In the genomic region with DNA sequence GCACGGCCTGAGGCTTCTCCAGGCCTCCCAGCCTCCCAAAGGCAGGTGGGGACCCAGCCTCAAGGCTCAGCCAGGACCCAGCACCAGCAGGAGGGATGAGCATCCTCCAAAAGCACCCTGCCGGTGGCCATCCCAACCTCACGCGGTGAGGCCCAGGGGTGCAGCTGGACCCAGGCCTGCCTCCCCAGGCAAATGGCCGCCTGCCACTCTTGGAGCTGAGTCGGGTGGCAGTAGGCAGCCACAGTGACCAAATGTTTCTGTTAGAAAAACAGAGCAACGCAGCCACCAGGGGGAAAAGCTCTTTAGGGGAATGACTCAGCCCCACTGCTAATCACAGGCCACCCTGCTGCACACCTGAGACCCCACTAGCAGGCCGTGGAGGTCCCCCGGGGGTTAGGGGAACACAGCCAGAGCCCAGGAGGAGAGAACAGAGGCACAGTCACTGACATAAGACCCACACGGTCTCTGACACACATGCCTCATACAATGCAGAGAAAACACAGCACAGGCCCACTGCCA, we compare ENCODE assay signal across 1 cellular context.
TF ChIP-seq lines count a peak whose summit lies in the region.

No MANE protein-coding gene starts in this region.

TF ChIP-seq in HepG2, 621 proteins besides CTCF, POLR2A, EP300 and RAD21 (continued from another document):
- TF ChIP-seq, protein P1, sequence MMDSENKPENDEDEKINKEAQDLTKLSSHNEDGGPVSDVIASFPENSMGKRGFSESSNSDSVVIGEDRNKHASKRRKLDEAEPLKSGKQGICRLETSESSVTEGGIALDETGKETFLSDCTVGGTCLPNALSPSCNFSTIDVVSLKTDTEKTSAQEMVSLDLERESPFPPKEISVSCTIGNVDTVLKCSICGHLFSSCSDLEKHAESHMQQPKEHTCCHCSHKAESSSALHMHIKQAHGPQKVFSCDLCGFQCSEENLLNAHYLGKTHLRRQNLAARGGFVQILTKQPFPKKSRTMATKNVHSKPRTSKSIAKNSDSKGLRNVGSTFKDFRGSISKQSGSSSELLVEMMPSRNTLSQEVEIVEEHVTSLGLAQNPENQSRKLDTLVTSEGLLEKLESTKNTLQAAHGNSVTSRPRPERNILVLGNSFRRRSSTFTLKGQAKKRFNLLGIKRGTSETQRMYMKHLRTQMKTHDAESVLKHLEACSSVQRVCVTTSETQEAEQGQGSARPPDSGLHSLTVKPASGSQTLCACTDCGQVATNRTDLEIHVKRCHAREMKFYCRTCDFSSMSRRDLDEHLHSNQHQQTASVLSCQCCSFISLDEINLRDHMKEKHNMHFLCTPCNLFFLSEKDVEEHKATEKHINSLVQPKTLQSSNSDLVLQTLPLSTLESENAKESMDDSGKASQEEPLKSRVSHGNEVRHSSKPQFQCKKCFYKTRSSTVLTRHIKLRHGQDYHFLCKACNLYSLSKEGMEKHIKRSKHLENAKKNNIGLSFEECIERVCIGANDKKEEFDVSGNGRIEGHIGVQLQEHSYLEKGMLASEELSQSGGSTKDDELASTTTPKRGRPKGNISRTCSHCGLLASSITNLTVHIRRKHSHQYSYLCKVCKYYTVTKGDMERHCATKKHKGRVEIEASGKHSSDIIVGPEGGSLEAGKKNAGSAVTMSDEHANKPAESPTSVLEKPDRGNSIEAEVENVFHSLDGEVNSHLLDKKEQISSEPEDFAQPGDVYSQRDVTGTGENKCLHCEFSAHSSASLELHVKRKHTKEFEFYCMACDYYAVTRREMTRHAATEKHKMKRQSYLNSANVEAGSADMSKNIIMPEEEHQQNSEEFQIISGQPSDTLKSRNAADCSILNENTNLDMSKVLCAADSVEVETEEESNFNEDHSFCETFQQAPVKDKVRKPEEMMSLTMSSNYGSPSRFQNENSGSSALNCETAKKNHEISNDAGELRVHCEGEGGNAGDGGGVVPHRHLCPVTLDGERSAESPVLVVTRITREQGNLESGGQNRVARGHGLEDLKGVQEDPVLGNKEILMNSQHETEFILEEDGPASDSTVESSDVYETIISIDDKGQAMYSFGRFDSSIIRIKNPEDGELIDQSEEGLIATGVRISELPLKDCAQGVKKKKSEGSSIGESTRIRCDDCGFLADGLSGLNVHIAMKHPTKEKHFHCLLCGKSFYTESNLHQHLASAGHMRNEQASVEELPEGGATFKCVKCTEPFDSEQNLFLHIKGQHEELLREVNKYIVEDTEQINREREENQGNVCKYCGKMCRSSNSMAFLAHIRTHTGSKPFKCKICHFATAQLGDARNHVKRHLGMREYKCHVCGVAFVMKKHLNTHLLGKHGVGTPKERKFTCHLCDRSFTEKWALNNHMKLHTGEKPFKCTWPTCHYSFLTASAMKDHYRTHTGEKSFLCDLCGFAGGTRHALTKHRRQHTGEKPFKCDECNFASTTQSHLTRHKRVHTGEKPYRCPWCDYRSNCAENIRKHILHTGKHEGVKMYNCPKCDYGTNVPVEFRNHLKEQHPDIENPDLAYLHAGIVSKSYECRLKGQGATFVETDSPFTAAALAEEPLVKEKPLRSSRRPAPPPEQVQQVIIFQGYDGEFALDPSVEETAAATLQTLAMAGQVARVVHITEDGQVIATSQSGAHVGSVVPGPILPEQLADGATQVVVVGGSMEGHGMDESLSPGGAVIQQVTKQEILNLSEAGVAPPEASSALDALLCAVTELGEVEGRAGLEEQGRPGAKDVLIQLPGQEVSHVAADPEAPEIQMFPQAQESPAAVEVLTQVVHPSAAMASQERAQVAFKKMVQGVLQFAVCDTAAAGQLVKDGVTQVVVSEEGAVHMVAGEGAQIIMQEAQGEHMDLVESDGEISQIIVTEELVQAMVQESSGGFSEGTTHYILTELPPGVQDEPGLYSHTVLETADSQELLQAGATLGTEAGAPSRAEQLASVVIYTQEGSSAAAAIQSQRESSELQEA (CRISPR knock-in tag; IDR thresholded peaks at IDR 0.05; ENCODE audit: not compliant biosample characterization): no peak
- TF ChIP-seq ADNP (CRISPR knock-in tag; IDR thresholded peaks at IDR 0.05) (no peak), SP1 (IDR thresholded peaks at IDR 0.05) (no peak), SP1 (CRISPR knock-in tag; IDR thresholded peaks at IDR 0.05) (no peak), THAP9 (CRISPR knock-in tag; IDR thresholded peaks at IDR 0.05; ENCODE audit: borderline replicate concordance) (peak; percentile 69), ZNF10 (CRISPR knock-in tag; IDR thresholded peaks at IDR 0.05; ENCODE audit: borderline replicate concordance, low read depth) (no peak), ZNF567 (CRISPR knock-in tag; IDR thresholded peaks at IDR 0.05; ENCODE audit: borderline replicate concordance) (no peak), ZNF776 (CRISPR knock-in tag; IDR thresholded peaks at IDR 0.05) (0 out of 2 replicates have a peak, but pooled peaks have one; percentile 33), ZNF460 (CRISPR knock-in tag; IDR thresholded peaks at IDR 0.05; ENCODE audit: borderline replicate concordance) (no peak), ZBTB38 (CRISPR knock-in tag; IDR thresholded peaks at IDR 0.05) (peak; percentile 85; the same call in 1 of the 2 replicates)
- TF ChIP-seq, protein P2, sequence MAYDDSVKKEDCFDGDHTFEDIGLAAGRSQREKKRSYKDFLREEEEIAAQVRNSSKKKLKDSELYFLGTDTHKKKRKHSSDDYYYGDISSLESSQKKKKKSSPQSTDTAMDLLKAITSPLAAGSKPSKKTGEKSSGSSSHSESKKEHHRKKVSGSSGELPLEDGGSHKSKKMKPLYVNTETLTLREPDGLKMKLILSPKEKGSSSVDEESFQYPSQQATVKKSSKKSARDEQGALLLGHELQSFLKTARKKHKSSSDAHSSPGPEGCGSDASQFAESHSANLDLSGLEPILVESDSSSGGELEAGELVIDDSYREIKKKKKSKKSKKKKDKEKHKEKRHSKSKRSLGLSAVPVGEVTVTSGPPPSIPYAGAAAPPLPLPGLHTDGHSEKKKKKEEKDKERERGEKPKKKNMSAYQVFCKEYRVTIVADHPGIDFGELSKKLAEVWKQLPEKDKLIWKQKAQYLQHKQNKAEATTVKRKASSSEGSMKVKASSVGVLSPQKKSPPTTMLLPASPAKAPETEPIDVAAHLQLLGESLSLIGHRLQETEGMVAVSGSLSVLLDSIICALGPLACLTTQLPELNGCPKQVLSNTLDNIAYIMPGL (CRISPR knock-in tag; IDR thresholded peaks at IDR 0.05; ENCODE audit: borderline replicate concordance in 1 of 2, low read depth in 1 of 2): no peak
TF ChIP-seq in HepG2: peak in this region for 25.
